ENCODE assay signal across 1 cellular context in genomic region chr7:150949971-150950491, GRCh38.
TF ChIP-seq lines count a peak whose summit lies in the region.

No MANE protein-coding gene starts in this region.

TF ChIP-seq in K562, 482 proteins besides CTCF, POLR2A, EP300 and RAD21:
- TF ChIP-seq, protein P1, sequence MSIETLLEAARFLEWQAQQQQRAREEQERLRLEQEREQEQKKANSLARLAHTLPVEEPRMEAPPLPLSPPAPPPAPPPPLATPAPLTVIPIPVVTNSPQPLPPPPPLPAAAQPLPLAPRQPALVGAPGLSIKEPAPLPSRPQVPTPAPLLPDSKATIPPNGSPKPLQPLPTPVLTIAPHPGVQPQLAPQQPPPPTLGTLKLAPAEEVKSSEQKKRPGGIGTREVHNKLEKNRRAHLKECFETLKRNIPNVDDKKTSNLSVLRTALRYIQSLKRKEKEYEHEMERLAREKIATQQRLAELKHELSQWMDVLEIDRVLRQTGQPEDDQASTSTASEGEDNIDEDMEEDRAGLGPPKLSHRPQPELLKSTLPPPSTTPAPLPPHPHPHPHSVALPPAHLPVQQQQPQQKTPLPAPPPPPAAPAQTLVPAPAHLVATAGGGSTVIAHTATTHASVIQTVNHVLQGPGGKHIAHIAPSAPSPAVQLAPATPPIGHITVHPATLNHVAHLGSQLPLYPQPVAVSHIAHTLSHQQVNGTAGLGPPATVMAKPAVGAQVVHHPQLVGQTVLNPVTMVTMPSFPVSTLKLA (conservative IDR thresholded peaks at IDR 0.05): 0 out of 4 replicates have a peak, but pooled peaks of 1 of the 2 experiments have one; percentile 4
- TF ChIP-seq, protein P2, sequence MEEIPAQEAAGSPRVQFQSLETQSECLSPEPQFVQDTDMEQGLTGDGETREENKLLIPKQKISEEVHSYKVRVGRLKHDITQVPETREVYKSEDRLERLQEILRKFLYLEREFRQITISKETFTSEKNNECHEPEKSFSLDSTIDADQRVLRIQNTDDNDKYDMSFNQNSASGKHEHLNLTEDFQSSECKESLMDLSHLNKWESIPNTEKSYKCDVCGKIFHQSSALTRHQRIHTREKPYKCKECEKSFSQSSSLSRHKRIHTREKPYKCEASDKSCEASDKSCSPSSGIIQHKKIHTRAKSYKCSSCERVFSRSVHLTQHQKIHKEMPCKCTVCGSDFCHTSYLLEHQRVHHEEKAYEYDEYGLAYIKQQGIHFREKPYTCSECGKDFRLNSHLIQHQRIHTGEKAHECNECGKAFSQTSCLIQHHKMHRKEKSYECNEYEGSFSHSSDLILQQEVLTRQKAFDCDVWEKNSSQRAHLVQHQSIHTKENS (CRISPR knock-in tag; IDR thresholded peaks at IDR 0.05): no peak
- 0 out of 4 replicates have a peak, but pooled peaks of 1 of the 2 experiments have one; percentile 10 for TF ChIP-seq KDM4B (IDR thresholded peaks at IDR 0.05; ENCODE audit: borderline replicate concordance in 2 of 2, low read depth in 1 of 2)
- TF ChIP-seq L3MBTL2 (IDR thresholded peaks at IDR 0.05): no peak
- TF ChIP-seq ZKSCAN1 (IDR thresholded peaks at IDR 0.05; ENCODE audit: low read depth, low read length): no peak
- peak; percentile 72 for TF ChIP-seq POLR2G (IDR thresholded peaks at IDR 0.05; ENCODE audit: low read depth, low read length)
- peak; percentile 83 for TF ChIP-seq RBM22 (IDR thresholded peaks at IDR 0.05; ENCODE audit: low read depth, low read length, poor library complexity, severe bottlenecking)
- no peak for TF ChIP-seq TAF1 (IDR thresholded peaks at IDR 0.05; ENCODE audit: control insufficient read depth, extremely low read depth, insufficient read depth, low read length, severe bottlenecking)
- TF ChIP-seq, protein P3, sequence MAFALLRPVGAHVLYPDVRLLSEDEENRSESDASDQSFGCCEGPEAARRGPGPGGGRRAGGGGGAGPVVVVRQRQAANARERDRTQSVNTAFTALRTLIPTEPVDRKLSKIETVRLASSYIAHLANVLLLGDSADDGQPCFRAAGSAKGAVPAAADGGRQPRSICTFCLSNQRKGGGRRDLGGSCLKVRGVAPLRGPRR (CRISPR knock-in tag; IDR thresholded peaks at IDR 0.05): no peak
- peak; percentile 62; the same call in 1 of the 2 replicates for TF ChIP-seq RBFOX2 (IDR thresholded peaks at IDR 0.05; ENCODE audit: low read depth, low read length)
- no peak for TF ChIP-seq ZNF224 (CRISPR knock-in tag; IDR thresholded peaks at IDR 0.05)
